ENCODE assay signal across 32 cellular contexts in genomic region chr15:93243573-93243972, GRCh38.
"Had no signal": no experiment of that assay in that cellular context is flagged by ENCODE, and none has a peak within 500 bp of the region (broad histone marks: within the 10 kb centered on the region; RNA-seq: fewer than 3 reads in every experiment).

No MANE protein-coding gene starts in this region.

- FAIRE-seq: colon had no signal

- H3K36me3 Mint-ChIP-seq: activated CD4-positive, alpha-beta memory T cell treated with anti-CD3 and anti-CD28 coated beads for 36 hours; activated CD8-positive, alpha-beta memory T cell treated with anti-CD3 and anti-CD28 coated beads, Interleukin-2, amount 10 ng/mL, durations not matched to agents 7 days and 5 days; activated naive CD8-positive, alpha-beta T cell treated with anti-CD3 and anti-CD28 coated beads for 36 hours had no signal

- H3K4me1 ChIP-seq: adrenal gland, esophagus squamous epithelium, gastroesophageal sphincter had no signal

- H3K4me3 ChIP-seq: adrenal gland, body of pancreas, esophagus squamous epithelium, gastroesophageal sphincter had no signal

- H3K4me1 Mint-ChIP-seq: activated CD4-positive, alpha-beta T cell treated with anti-CD3 and anti-CD28 coated beads, Interleukin-2, amount 10 ng/mL, durations not matched to agents 24 days and 14 days; activated CD8-positive, alpha-beta memory T cell treated with anti-CD3 and anti-CD28 coated beads, Interleukin-2, amount 10 ng/mL, durations not matched to agents 7 days and 5 days had no signal

- ATAC-seq: activated CD4-positive, alpha-beta T cell treated with anti-CD3 and anti-CD28 coated beads for 36 hours; activated CD8-positive, alpha-beta memory T cell treated with anti-CD3 and anti-CD28 coated beads, Interleukin-2, amount 10 ng/mL, durations not matched to agents 7 days and 5 days; activated CD8-positive, alpha-beta T cell treated with anti-CD3 and anti-CD28 coated beads, Interleukin-2, amount 10 ng/mL, durations not matched to agents 7 days and 5 days; activated naive CD8-positive, alpha-beta T cell treated with anti-CD3 and anti-CD28 coated beads, Interleukin-2, amount 50 U/mL, for 24 hours; body of pancreas; effector memory CD8-positive, alpha-beta T cell; gastroesophageal sphincter had no signal

- DNase-seq: activated CD4-positive, alpha-beta memory T cell treated with anti-CD3 and anti-CD28 coated beads for 36 hours; activated CD4-positive, alpha-beta T cell treated with anti-CD3 and anti-CD28 coated beads for 36 hours; activated CD4-positive, alpha-beta T cell treated with anti-CD3 and anti-CD28 coated beads, Interleukin-2, amount 10 ng/mL, durations not matched to agents 24 days and 14 days; activated CD4-positive, CD25-positive, alpha-beta regulatory T cell; activated CD4-positive, CD25-positive, alpha-beta regulatory T cell treated with anti-CD3 and anti-CD28 coated beads, Interleukin-2, amount 50 U/mL, for 72 hours; activated CD8-positive, alpha-beta memory T cell treated with anti-CD3 and anti-CD28 coated beads, Interleukin-2, amount 10 ng/mL, durations not matched to agents 7 days and 5 days; activated CD8-positive, alpha-beta memory T cell treated with anti-CD3 and anti-CD28 coated beads, Interleukin-2, amount 50 U/mL, for 4 hours; activated CD8-positive, alpha-beta T cell treated with anti-CD3 and anti-CD28 coated beads, Interleukin-2, amount 10 ng/mL, durations not matched to agents 7 days and 5 days; activated effector memory CD4-positive, alpha-beta T cell treated with anti-CD3 and anti-CD28 coated beads, Interleukin-2, amount 50 U/mL, for 16 hours; activated naive CD4-positive, alpha-beta T cell treated with anti-CD3 and anti-CD28 coated beads for 36 hours; activated naive CD8-positive, alpha-beta T cell treated with anti-CD3 and anti-CD28 coated beads for 36 hours; activated naive CD8-positive, alpha-beta T cell treated with anti-CD3 and anti-CD28 coated beads, Interleukin-2, amount 50 U/mL, for 24 hours; activated T-cell treated with anti-CD3 and anti-CD28 coated beads, Interleukin-2, amount 50 U/mL, for 1 hour; activated T-cell treated with anti-CD3 and anti-CD28 coated beads, Interleukin-2, amount 50 U/mL, for 48 hours; adrenal gland; amygdala; aorta; body of pancreas; caudate nucleus; cortex of kidney; dermis blood vessel endothelial cell; effector CD4-positive, alpha-beta T cell; effector memory CD8-positive, alpha-beta T cell; erythroblast; esophagus squamous epithelium; foreskin melanocyte; T-helper 2 cell had no signal

- H3K9me3 Mint-ChIP-seq: activated CD4-positive, alpha-beta memory T cell treated with anti-CD3 and anti-CD28 coated beads for 36 hours; activated CD4-positive, alpha-beta T cell treated with anti-CD3 and anti-CD28 coated beads, Interleukin-2, amount 10 ng/mL, durations not matched to agents 24 days and 14 days; activated naive CD4-positive, alpha-beta T cell treated with anti-CD3 and anti-CD28 coated beads for 36 hours; activated naive CD4-positive, alpha-beta T cell treated with anti-CD3 and anti-CD28 coated beads, Interleukin-2, amount 50 U/mL, for 24 hours; activated naive CD8-positive, alpha-beta T cell treated with anti-CD3 and anti-CD28 coated beads for 36 hours; activated naive CD8-positive, alpha-beta T cell treated with anti-CD3 and anti-CD28 coated beads, Interleukin-2, amount 50 U/mL, for 24 hours; activated T-helper 1 cell treated with anti-CD3 and anti-CD28 coated beads, Interleukin-12 subunit alpha, Interleukin-12 subunit beta, Interleukin-2, Interleukin-4 antibody, amounts not matched to agents 30 ng/mL and 10 ng/mL and 1 ng/mL, durations not matched to agents 14 hours and 24 hours and 36 hours; activated T-helper 2 cell treated with anti-CD3 and anti-CD28 coated beads, Interferon-gamma antibody, Interleukin-2, Interleukin-4, amounts not matched to agents 10 μg/mL and 5 μg/mL and 100 μg/mL, durations not matched to agents 14 hours and 24 hours and 36 hours; effector memory CD8-positive, alpha-beta T cell had no signal

- H3K27me3 ChIP-seq: adrenal gland, body of pancreas, gastroesophageal sphincter had no signal

- H3K9me3 ChIP-seq: adrenal gland, body of pancreas, esophagus squamous epithelium, gastroesophageal sphincter had no signal

- H3K36me3 ChIP-seq: adrenal gland, esophagus squamous epithelium, gastroesophageal sphincter had no signal

- H3K4me3 Mint-ChIP-seq: activated CD4-positive, alpha-beta memory T cell treated with anti-CD3 and anti-CD28 coated beads for 36 hours; activated CD4-positive, alpha-beta T cell treated with anti-CD3 and anti-CD28 coated beads for 36 hours; activated CD4-positive, alpha-beta T cell treated with anti-CD3 and anti-CD28 coated beads, Interleukin-2, amount 10 ng/mL, durations not matched to agents 24 days and 14 days; activated CD8-positive, alpha-beta memory T cell treated with anti-CD3 and anti-CD28 coated beads, Interleukin-2, amount 10 ng/mL, durations not matched to agents 7 days and 5 days; activated CD8-positive, alpha-beta T cell treated with anti-CD3 and anti-CD28 coated beads, Interleukin-2, amount 10 ng/mL, durations not matched to agents 7 days and 5 days; activated naive CD4-positive, alpha-beta T cell treated with anti-CD3 and anti-CD28 coated beads for 36 hours; activated naive CD4-positive, alpha-beta T cell treated with anti-CD3 and anti-CD28 coated beads, Interleukin-2, amount 50 U/mL, for 24 hours; activated naive CD8-positive, alpha-beta T cell treated with anti-CD3 and anti-CD28 coated beads for 36 hours; activated naive CD8-positive, alpha-beta T cell treated with anti-CD3 and anti-CD28 coated beads, Interleukin-2, amount 50 U/mL, for 24 hours; activated T-helper 1 cell treated with anti-CD3 and anti-CD28 coated beads, Interleukin-12 subunit alpha, Interleukin-12 subunit beta, Interleukin-2, Interleukin-4 antibody, amounts not matched to agents 30 ng/mL and 10 ng/mL and 1 ng/mL, durations not matched to agents 14 hours and 24 hours and 36 hours; effector memory CD8-positive, alpha-beta T cell had no signal

- H3K27ac Mint-ChIP-seq: activated CD4-positive, alpha-beta memory T cell treated with anti-CD3 and anti-CD28 coated beads for 36 hours; activated CD4-positive, alpha-beta T cell treated with anti-CD3 and anti-CD28 coated beads for 36 hours; activated CD4-positive, alpha-beta T cell treated with anti-CD3 and anti-CD28 coated beads, Interleukin-2, amount 10 ng/mL, durations not matched to agents 24 days and 14 days; activated CD8-positive, alpha-beta memory T cell treated with anti-CD3 and anti-CD28 coated beads, Interleukin-2, amount 10 ng/mL, durations not matched to agents 7 days and 5 days; activated CD8-positive, alpha-beta T cell treated with anti-CD3 and anti-CD28 coated beads, Interleukin-2, amount 10 ng/mL, durations not matched to agents 7 days and 5 days; activated naive CD4-positive, alpha-beta T cell treated with anti-CD3 and anti-CD28 coated beads for 36 hours; activated naive CD4-positive, alpha-beta T cell treated with anti-CD3 and anti-CD28 coated beads, Interleukin-2, amount 50 U/mL, for 24 hours; activated naive CD8-positive, alpha-beta T cell treated with anti-CD3 and anti-CD28 coated beads for 36 hours; activated naive CD8-positive, alpha-beta T cell treated with anti-CD3 and anti-CD28 coated beads, Interleukin-2, amount 50 U/mL, for 24 hours; activated T-helper 1 cell treated with anti-CD3 and anti-CD28 coated beads, Interleukin-12 subunit alpha, Interleukin-12 subunit beta, Interleukin-2, Interleukin-4 antibody, amounts not matched to agents 30 ng/mL and 10 ng/mL and 1 ng/mL, durations not matched to agents 14 hours and 24 hours and 36 hours; activated T-helper 2 cell treated with anti-CD3 and anti-CD28 coated beads, Interferon-gamma antibody, Interleukin-2, Interleukin-4, amounts not matched to agents 10 μg/mL and 5 μg/mL and 100 μg/mL, durations not matched to agents 14 hours and 24 hours and 36 hours; effector memory CD8-positive, alpha-beta T cell had no signal

- H3K27ac ChIP-seq: adrenal gland, body of pancreas, esophagus squamous epithelium, gastroesophageal sphincter had no signal
